In the genomic region with DNA sequence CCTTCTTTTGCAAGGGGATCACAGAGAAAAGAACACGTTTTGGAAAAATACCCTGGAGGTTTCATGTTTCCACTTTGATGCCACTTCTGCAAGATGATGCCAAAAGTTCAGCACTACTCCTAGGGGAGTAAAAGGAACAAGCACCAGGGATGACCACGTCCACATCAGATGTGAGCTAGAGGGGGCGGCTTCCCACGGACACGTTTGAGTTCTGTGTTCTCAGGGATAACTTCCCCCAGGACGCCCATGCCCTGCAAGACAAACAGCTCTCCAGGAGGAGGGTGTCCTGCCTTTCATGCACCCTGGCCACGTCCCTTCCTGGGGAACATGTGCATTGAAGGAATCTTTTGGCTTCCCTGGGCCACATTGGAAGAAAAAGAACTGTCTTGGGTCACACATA, we compare ENCODE assay signal across 23 cellular contexts.
"Had no signal": no experiment of that assay in that cellular context is flagged by ENCODE, and none has a peak within 500 bp of the region (broad histone marks: within the 10 kb centered on the region; RNA-seq: fewer than 3 reads in every experiment).

No MANE protein-coding gene starts in this region.

- H3K4me3 ChIP-seq: colonic mucosa, esophagus squamous epithelium, gastrocnemius medialis, heart right ventricle, left lung, lower lobe of right lung had no signal

- H3K4me1 ChIP-seq: colonic mucosa, esophagus squamous epithelium, gastrocnemius medialis, heart right ventricle, left lung, lower lobe of right lung had no signal

- H3K9me3 ChIP-seq: colonic mucosa, esophagus squamous epithelium, gastrocnemius medialis, heart right ventricle, left lung, lower lobe of right lung had no signal

- H3K36me3 Mint-ChIP-seq: memory B cell had no signal

- ATAC-seq: effector memory CD8-positive, alpha-beta T cell; esophagus mucosa; gastrocnemius medialis; heart right ventricle; left cardiac atrium; left lung; left ventricle myocardium superior; lower lobe of right lung had no signal

- H3K36me3 ChIP-seq: colonic mucosa, esophagus squamous epithelium, gastrocnemius medialis, heart right ventricle, left lung, lower lobe of right lung had no signal

- H3K4me1 Mint-ChIP-seq: endodermal cell, memory B cell had no signal

- H3K27me3 ChIP-seq: colonic mucosa, esophagus squamous epithelium, gastrocnemius medialis, left lung had no signal

- H3K27ac Mint-ChIP-seq: dendritic cell treated with granulocyte-macrophage colony-stimulating factor and Interleukin-4, amounts not matched to agents 40 ng/mL and 50 ng/mL, for 4 days; effector memory CD8-positive, alpha-beta T cell; endodermal cell; memory B cell had no signal

- H3K27ac ChIP-seq: colonic mucosa, epithelial cell of prostate, esophagus squamous epithelium, gastrocnemius medialis, heart right ventricle, left lung, lower lobe of right lung had no signal

- H3K4me3 Mint-ChIP-seq: dendritic cell treated with granulocyte-macrophage colony-stimulating factor and Interleukin-4, amounts not matched to agents 40 ng/mL and 50 ng/mL, for 4 days; effector memory CD8-positive, alpha-beta T cell; endodermal cell; memory B cell had no signal

- DNase-seq: colonic mucosa; cortex of kidney; effector CD8-positive, alpha-beta T cell; effector memory CD8-positive, alpha-beta T cell; endodermal cell; erythroblast; esophagus squamous epithelium; foreskin fibroblast; foreskin melanocyte; gastrocnemius medialis; glutamatergic neuron; heart right ventricle; hippocampal formation; left cardiac atrium; left lung; left ventricle myocardium superior; lower lobe of right lung; mesendoderm; midbrain had no signal

- H3K9me3 Mint-ChIP-seq: dendritic cell treated with granulocyte-macrophage colony-stimulating factor and Interleukin-4, amounts not matched to agents 40 ng/mL and 50 ng/mL, for 4 days; effector memory CD8-positive, alpha-beta T cell; endodermal cell had no signal
